ENCODE assay signal across 1 cellular context in genomic region chr11:46611526-46612304, GRCh38.
TF ChIP-seq lines count a peak whose summit lies in the region.

No MANE protein-coding gene starts in this region.

TF ChIP-seq in K562, 482 proteins besides CTCF, POLR2A, EP300 and RAD21 (continued from another document and continues in another):
- TF ChIP-seq DEAF1 (CRISPR knock-in tag; IDR thresholded peaks at IDR 0.05): no peak
- no peak for TF ChIP-seq FOXJ2 (tag; IDR thresholded peaks at IDR 0.05)
- no peak for TF ChIP-seq HNRNPL (IDR thresholded peaks at IDR 0.05; ENCODE audit: low read depth, low read length)
- TF ChIP-seq ZBED1 (IDR thresholded peaks at IDR 0.05): no peak
- TF ChIP-seq NCOA1 (IDR thresholded peaks at IDR 0.05; ENCODE audit: low read depth): no peak
- TF ChIP-seq KDM4B (IDR thresholded peaks at IDR 0.05; ENCODE audit: borderline replicate concordance in 2 of 2, low read depth in 1 of 2): no peak
- no peak for TF ChIP-seq AFF4 (CRISPR knock-in tag; IDR thresholded peaks at IDR 0.05)
- no peak for TF ChIP-seq NUFIP1 (IDR thresholded peaks at IDR 0.05; ENCODE audit: partially characterized antibody)
- TF ChIP-seq FOXK1 (CRISPR knock-in tag; IDR thresholded peaks at IDR 0.05; ENCODE audit: borderline replicate concordance): no peak
- TF ChIP-seq SMAD3 (CRISPR knock-in tag; conservative IDR thresholded peaks at IDR 0.05): no peak
- TF ChIP-seq TSHZ1 (CRISPR knock-in tag; IDR thresholded peaks at IDR 0.05): no peak
- no peak for TF ChIP-seq ZSCAN29 (IDR thresholded peaks at IDR 0.05)
- TF ChIP-seq ZNF75A (CRISPR knock-in tag; IDR thresholded peaks at IDR 0.05): no peak
- no peak for TF ChIP-seq RUNX1 (IDR thresholded peaks at IDR 0.05; ENCODE audit: low read depth)
- no peak for TF ChIP-seq SAFB (IDR thresholded peaks at IDR 0.05; ENCODE audit: borderline replicate concordance, low read depth, low read length)
- TF ChIP-seq SOX6 (IDR thresholded peaks at IDR 0.05): peak; percentile 53; the same call in 1 of the 2 replicates
- no peak for TF ChIP-seq CGGBP1 (CRISPR knock-in tag; IDR thresholded peaks at IDR 0.05)
- TF ChIP-seq NCOR1 (IDR thresholded peaks at IDR 0.05): peak; percentile 61
- no peak for TF ChIP-seq TOE1 (IDR thresholded peaks at IDR 0.05; ENCODE audit: borderline replicate concordance)
- TF ChIP-seq TOE1 (CRISPR knock-in tag; IDR thresholded peaks at IDR 0.05; ENCODE audit: borderline replicate concordance, low read depth): no peak
- no peak for TF ChIP-seq POLR3A (IDR thresholded peaks at IDR 0.05; ENCODE audit: borderline replicate concordance, extremely low read depth, insufficient read depth, insufficient read length)
- no peak for TF ChIP-seq DIDO1 (tag; IDR thresholded peaks at IDR 0.05; ENCODE audit: low read depth)
- no peak for TF ChIP-seq MYBL2 (IDR thresholded peaks at IDR 0.05; ENCODE audit: low read depth)
- no peak for TF ChIP-seq MYBL2 (CRISPR knock-in tag; IDR thresholded peaks at IDR 0.05; ENCODE audit: borderline replicate concordance)
- no peak for TF ChIP-seq ZNF695 (CRISPR knock-in tag; IDR thresholded peaks at IDR 0.05)
- peak; percentile 49; the same call in 1 of the 2 replicates for TF ChIP-seq NFIC (IDR thresholded peaks at IDR 0.05)
- TF ChIP-seq ZBTB43 (CRISPR knock-in tag; IDR thresholded peaks at IDR 0.05): no peak
- no peak for TF ChIP-seq POLR3G (IDR thresholded peaks at IDR 0.05; ENCODE audit: extremely low read depth, insufficient read length, insufficient replicate concordance)
- no peak for TF ChIP-seq MIER1 (IDR thresholded peaks at IDR 0.05; ENCODE audit: low read depth)
- no peak for TF ChIP-seq HOXB6 (CRISPR knock-in tag; IDR thresholded peaks at IDR 0.05; ENCODE audit: borderline replicate concordance)
- TF ChIP-seq KAT2B (IDR thresholded peaks at IDR 0.05; ENCODE audit: low read depth, low read length): no peak
- no peak for TF ChIP-seq CBX1 (IDR thresholded peaks at IDR 0.05; ENCODE audit: low read depth)
- TF ChIP-seq CBX3 (IDR thresholded peaks at IDR 0.05; ENCODE audit: borderline replicate concordance in 1 of 2, low read length in 2 of 2): no peak
- TF ChIP-seq PHF21A (IDR thresholded peaks at IDR 0.05; ENCODE audit: borderline replicate concordance, low read depth): no peak
- TF ChIP-seq GTF2B (IDR thresholded peaks at IDR 0.05; ENCODE audit: extremely low read depth, insufficient read length): no peak
- TF ChIP-seq ELF4 (CRISPR knock-in tag; IDR thresholded peaks at IDR 0.05): no peak
- TF ChIP-seq ATF3 (IDR thresholded peaks at IDR 0.05): peak; percentile 78
- TF ChIP-seq ATF3 (CRISPR knock-in tag; conservative IDR thresholded peaks at IDR 0.05): no peak
- TF ChIP-seq SMARCA4 (IDR thresholded peaks at IDR 0.05): peak; percentile 62
- TF ChIP-seq PBX2 (CRISPR knock-in tag; IDR thresholded peaks at IDR 0.05; ENCODE audit: low read depth): no peak
- TF ChIP-seq PBX2 (tag; conservative IDR thresholded peaks at IDR 0.05; ENCODE audit: low read depth): no peak
- TF ChIP-seq SMARCE1 (IDR thresholded peaks at IDR 0.05): peak; percentile 49
- no peak for TF ChIP-seq BMI1 (IDR thresholded peaks at IDR 0.05; ENCODE audit: low read length)
- peak; percentile 43; the same call in 1 of the 2 replicates for TF ChIP-seq CREM (IDR thresholded peaks at IDR 0.05; ENCODE audit: low read depth)
- no peak for TF ChIP-seq ZNF586 (CRISPR knock-in tag; conservative IDR thresholded peaks at IDR 0.05)
- TF ChIP-seq JUND (IDR thresholded peaks at IDR 0.05; ENCODE audit: borderline replicate concordance, low read depth, low read length): peak; percentile 72; the same call in 1 of the 2 replicates
- peak; percentile 9; the same call in 1 of the 3 replicates for TF ChIP-seq JUND (tag; IDR thresholded peaks at IDR 0.05; ENCODE audit: borderline replicate concordance, low read depth, low read length)
- no peak for TF ChIP-seq ZFP91 (CRISPR knock-in tag; IDR thresholded peaks at IDR 0.05)
- no peak for TF ChIP-seq NFIX (CRISPR knock-in tag; IDR thresholded peaks at IDR 0.05; ENCODE audit: low read depth)
- no peak for TF ChIP-seq CREB3 (tag; conservative IDR thresholded peaks at IDR 0.05; ENCODE audit: low read depth)
